In the genomic region with DNA sequence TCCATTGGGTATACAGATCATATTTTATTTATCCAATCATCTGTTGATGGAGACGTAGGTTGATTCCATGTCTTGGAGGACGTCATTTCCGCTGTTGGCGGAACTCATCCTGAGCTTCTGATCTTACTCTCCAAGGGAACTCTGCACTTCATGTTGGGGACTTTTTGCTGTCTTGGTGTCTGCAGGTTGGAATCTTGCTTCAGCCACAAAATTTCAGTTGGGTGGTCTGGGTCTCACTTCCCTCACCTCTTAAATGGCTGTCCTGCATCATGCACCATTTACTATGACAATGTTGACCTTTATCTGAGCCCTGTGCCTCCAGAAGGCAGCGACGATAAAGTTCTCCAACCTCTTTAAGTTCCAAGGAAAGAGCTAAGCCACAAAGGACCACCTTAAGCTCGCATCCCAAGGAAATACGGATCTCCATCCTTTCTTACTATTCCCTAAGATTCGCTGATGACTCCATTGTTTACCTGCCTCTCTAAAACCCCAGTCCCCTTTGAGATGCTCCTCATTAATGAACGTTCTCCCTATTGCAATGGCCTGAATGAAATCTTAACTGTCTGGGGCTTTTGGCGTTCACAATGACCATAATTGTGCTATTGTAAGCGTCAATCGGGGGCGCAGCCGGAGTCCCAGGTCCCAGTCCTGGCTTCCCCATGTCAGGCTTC, we compare ENCODE assay signal across 9 cellular contexts. TPM values are rescaled to one million over a fixed set of nuclear protein-coding genes. Genes with fewer than 3 reads are reported as not detected.
DNase-seq lines count a peak whose midpoint lies in the region; ATAC-seq and TF ChIP-seq lines count a peak whose summit lies in the region.
"Had no signal": no experiment of that assay in that cellular context is flagged by ENCODE, and none has a peak within 500 bp of the region (broad histone marks: within the 10 kb centered on the region; RNA-seq: fewer than 3 reads in every experiment).

No MANE protein-coding gene starts in this region.

- 48 to 56% (median 51%) methylated on average over 15 of the region's 15 CpGs for WGBS in psoas muscle, 3 donors

- peak; percentile 22 for ATAC-seq in HG03139 (IDR thresholded peaks at IDR 0.05; ENCODE audit: unreplicated experiment)
- peak in 1 of 4 donors; percentile 31 for ATAC-seq in psoas muscle
- ATAC-seq in GM18858 (IDR thresholded peaks at IDR 0.05; ENCODE audit: unreplicated experiment), result no peak

- H3K4me1 ChIP-seq in breast epithelium (no peaks in the 10 kb centered on the region), psoas muscle (peaks cover 3% of the 10 kb centered on the region), right atrium auricular region (peaks cover 0 to 12% of the 10 kb centered on the region in 2 donors)

- H3K27me3 ChIP-seq in breast epithelium, result no peaks in the 10 kb centered on the region
- H3K27me3 ChIP-seq in psoas muscle (ENCODE audit: insufficient read depth in 3 of 3, low read length in 2 of 3), result no peaks in the 10 kb centered on the region
- H3K27me3 ChIP-seq in right atrium auricular region, result no peaks in the 10 kb centered on the region

- intact Hi-C loops in breast epithelium (cut with DNase I; ENCODE audit: low total_unique reads), result loop anchor here (1.0 to 10.0 kb wide), 2 partner anchors 21 to 292 kb away; no protein-coding TSS in a partner anchor
- intact Hi-C loops in psoas muscle (cut with DNase I), result loop anchor here (1.0 to 10.0 kb wide), 4 partner anchors 192 to 349 kb away; partner anchors contain the start of gene PIAS1 (in 1 of the 2)

- no peak for TF ChIP-seq POLR2A in breast epithelium (IDR thresholded peaks at IDR 0.05)

- in situ Hi-C loops in GM13976 (cut with MboI; ENCODE audit: low sequenced_read_pairs, unreplicated experiment), result loop anchor here (25.0 kb wide), 2 partner anchors 199 to 299 kb away; partner anchors contain the start of gene PIAS1

- no peak for TF ChIP-seq CTCF in GM13976 (IDR thresholded peaks at IDR 0.05; ENCODE audit: borderline replicate concordance, control extremely low read depth, extremely low read depth, insufficient read depth, missing control alignments)
- no peak for TF ChIP-seq CTCF in breast epithelium (IDR thresholded peaks at IDR 0.05)
- no peak for TF ChIP-seq CTCF in psoas muscle (IDR thresholded peaks at IDR 0.05)
- no peak for TF ChIP-seq CTCF in right atrium auricular region (IDR thresholded peaks at IDR 0.05)

- H3K4me3 ChIP-seq in breast epithelium, result peak overlapping the region; percentile 33 to 60 (median 42)
- peak overlapping the region; percentile 72 for H3K4me3 ChIP-seq in psoas muscle
- peak overlapping the region in 1 of 2 donors; percentile 40 for H3K4me3 ChIP-seq in right atrium auricular region

- H3K9me3 ChIP-seq in breast epithelium (no peaks in the 10 kb centered on the region), psoas muscle (no peaks in the 10 kb centered on the region), right atrium auricular region (no peaks in the 10 kb centered on the region)

- DNase-seq in GM13976 (ENCODE audit: low spot score) (peak; percentile 52), breast epithelium (ENCODE audit: low spot score in 2 of 2) (no peak), psoas muscle (no peak), DMS 273 treated with DMSO at 0.1 percent for 48 hours (lab: John Stamatoyannopoulos, UW) (no peak), glomerular visceral epithelial cell (ENCODE audit: extremely low spot score) (no peak), right atrium auricular region (ENCODE audit: low spot score) (no peak)

- H3K36me3 ChIP-seq in breast epithelium (no peaks in the 10 kb centered on the region), psoas muscle (ENCODE audit: insufficient read depth in 1 of 2, low read depth in 1 of 2) (no peaks in the 10 kb centered on the region), right atrium auricular region (no peaks in the 10 kb centered on the region)

- H3K27ac ChIP-seq in breast epithelium (no peak overlapping the region), psoas muscle (no peak overlapping the region), right atrium auricular region (peak overlapping the region in 1 of 2 donors; percentile 15)

RNA-seq across cellular contexts. Expression of gene RNU6-1, which starts 23.1 kb away (rescaled TPM):
- total RNA-seq in breast epithelium (not detected), psoas muscle (not detected), right atrium auricular region (not detected)
- polyA plus RNA-seq in psoas muscle, result not detected
- total RNA-seq: pulmonary artery endothelial cell had no signal

RNA-seq across cellular contexts. Expression of gene SKOR1, which starts 37.6 kb away (rescaled TPM):
- 1 to 10 TPM in 2 of 3 donors, under 1 TPM in 1; 0.98 to 1.8 (median 1.1) TPM for total RNA-seq in breast epithelium
- total RNA-seq in psoas muscle, result under 1 TPM; 0.13 to 0.48 (median 0.29) TPM
- polyA plus RNA-seq in psoas muscle, result under 1 TPM; 0.06 to 0.07 (median 0.06) TPM
- total RNA-seq in right atrium auricular region, result under 1 TPM in 1 of 2 donors, not detected in 1; 0.12 TPM
